28 cellular contexts compared by ENCODE assay signal in genomic region chr20:37676440-37676839, GRCh38.
"Had no signal": no experiment of that assay in that cellular context is flagged by ENCODE, and none has a peak within 500 bp of the region (broad histone marks: within the 10 kb centered on the region; RNA-seq: fewer than 3 reads in every experiment).

No MANE protein-coding gene starts in this region.

- DNase-seq: Karpas-422, Kasumi-1, MG63, MM.1S, MV-4-11, NCI-H1048, NCI-H1092, NCI-H1417 treated with DMSO at 0.1 percent for 48 hours, NCI-H1436 treated with DMSO at 0.1 percent for 48 hours, NCI-H146, NCI-H1694, NCI-H1694 treated with DMSO at 0.1 percent for 48 hours, NCI-H187, NCI-H187 treated with DMSO at 0.1 percent for 48 hours, NCI-H1930, NCI-H2029, NCI-H2029 treated with DMSO at 0.1 percent for 48 hours, NCI-H2081, NCI-H2081 treated with DMSO at 0.1 percent for 48 hours, NCI-H2107, NCI-H2171, NCI-H2227 treated with DMSO at 0.1 percent for 48 hours, NCI-H226, NCI-H345, NCI-H446, NCI-H446 treated with DMSO at 0.1 percent for 48 hours, NCI-H510A, NCI-H510A treated with DMSO at 0.1 percent for 48 hours had no signal

- H3K36me3 ChIP-seq: MG63 had no signal

- H3K9me3 ChIP-seq: MG63 had no signal

- H3K4me3 ChIP-seq: MG63 had no signal
